ENCODE assay signal across 19 cellular contexts in the genomic region with DNA sequence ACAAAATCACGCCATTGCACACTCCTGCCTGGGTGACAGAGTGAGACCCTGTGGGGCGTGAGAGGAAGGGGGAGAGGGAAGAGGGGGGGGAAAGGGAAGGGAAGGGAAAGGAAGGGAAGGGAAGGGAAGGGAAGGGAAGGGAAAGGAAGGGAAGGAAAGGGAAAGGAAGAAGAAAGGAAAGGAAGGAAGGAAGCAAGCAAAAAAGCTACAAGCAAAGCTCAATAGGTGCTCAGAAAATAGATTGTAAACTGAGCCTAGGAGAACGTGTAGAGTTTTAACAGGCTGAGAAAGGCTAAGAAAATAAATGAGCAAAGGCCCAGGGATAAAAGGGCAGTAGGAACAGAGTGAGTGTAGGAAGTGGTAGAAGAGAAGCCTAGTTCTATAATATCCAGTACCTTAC. TPM values are rescaled to one million over a fixed set of nuclear protein-coding genes. Genes with fewer than 3 reads are reported as not detected.
DNase-seq lines count a peak whose midpoint lies in the region; ATAC-seq and TF ChIP-seq lines count a peak whose summit lies in the region.
"Had no signal": no experiment of that assay in that cellular context is flagged by ENCODE, and none has a peak within 500 bp of the region (broad histone marks: within the 10 kb centered on the region; RNA-seq: fewer than 3 reads in every experiment).

No MANE protein-coding gene starts in this region.

- intact Hi-C loops in activated CD8-positive, alpha-beta T cell treated with anti-CD3 and anti-CD28 coated beads for 36 hours (cut with micrococcal nuclease): no loop called here
- intact Hi-C loops in esophagus muscularis mucosa (cut with DNase I) (no loop called here), left colon (cut with DNase I, micrococcal nuclease) (no loop called here)

- H3K27ac Mint-ChIP-seq in activated CD8-positive, alpha-beta T cell treated with anti-CD3 and anti-CD28 coated beads, Interleukin-2, amount 10 ng/mL, durations not matched to agents 7 days and 5 days: no peak overlapping the region
- H3K27ac Mint-ChIP-seq in activated CD8-positive, alpha-beta T cell treated with anti-CD3 and anti-CD28 coated beads for 36 hours: no peak overlapping the region
- H3K27ac Mint-ChIP-seq in GM23338: no peak overlapping the region
- H3K27ac Mint-ChIP-seq: HFFc6 had no signal

- H3K27ac ChIP-seq in GM23338 (ENCODE audit: low read depth): peak overlapping the region; percentile 10; the same call in 1 of the 2 replicates
- H3K27ac ChIP-seq in esophagus muscularis mucosa (replicated peaks in 1 of 4): no peak overlapping the region
- H3K27ac ChIP-seq: BLaER1, GM23248 had no signal

- H3K36me3 Mint-ChIP-seq in activated CD8-positive, alpha-beta T cell treated with anti-CD3 and anti-CD28 coated beads, Interleukin-2, amount 10 ng/mL, durations not matched to agents 7 days and 5 days (ENCODE audit: low read depth): peaks cover 57% of the 10 kb centered on the region
- H3K36me3 Mint-ChIP-seq in activated CD8-positive, alpha-beta T cell treated with anti-CD3 and anti-CD28 coated beads for 36 hours (ENCODE audit: low read depth): peaks cover 45% of the 10 kb centered on the region
- H3K36me3 Mint-ChIP-seq in GM23338 (ENCODE audit: low read depth): peaks cover 14% of the 10 kb centered on the region

- no peaks in the 10 kb centered on the region; the same call in 1 of the 2 replicates for H4K20me1 ChIP-seq in GM23338 (replicated peaks; ENCODE audit: insufficient read depth)
- H4K20me1 ChIP-seq: BLaER1 had no signal

- POLR2A ChIA-PET in activated CD8-positive, alpha-beta T cell treated with anti-CD3 and anti-CD28 coated beads, Interleukin-2, amount 10 ng/mL, durations not matched to agents 7 days and 5 days (lab: Charles Lee): no interaction called here
- POLR2A ChIA-PET in activated CD8-positive, alpha-beta T cell treated with anti-CD3 and anti-CD28 coated beads for 36 hours (lab: Charles Lee): no interaction called here

- no peak overlapping the region for H3K4me3 Mint-ChIP-seq in activated CD8-positive, alpha-beta T cell treated with anti-CD3 and anti-CD28 coated beads, Interleukin-2, amount 10 ng/mL, durations not matched to agents 7 days and 5 days
- H3K4me3 Mint-ChIP-seq in activated CD8-positive, alpha-beta T cell treated with anti-CD3 and anti-CD28 coated beads for 36 hours: no peak overlapping the region
- no peak overlapping the region for H3K4me3 Mint-ChIP-seq in GM23338
- H3K4me3 Mint-ChIP-seq: CD14-positive monocyte; CD4-positive, alpha-beta memory T cell; HFFc6 had no signal

- WGBS in esophagus muscularis mucosa: 88% methylated on average over 3 of the region's 3 CpGs

- H3F3A ChIP-seq in GM23338 (replicated peaks; ENCODE audit: low read depth): peaks cover 15% of the 10 kb centered on the region

- no peak for TF ChIP-seq EP300 in esophagus muscularis mucosa (IDR thresholded peaks at IDR 0.05)

- H3K4me3 ChIP-seq in GM23338 (no peak overlapping the region), esophagus muscularis mucosa (no peak overlapping the region)
- H3K4me3 ChIP-seq: BLaER1, GM23248 had no signal

- peak; percentile 47 for ATAC-seq in activated CD8-positive, alpha-beta T cell treated with anti-CD3 and anti-CD28 coated beads, Interleukin-2, amount 10 ng/mL, durations not matched to agents 7 days and 5 days
- no peak for ATAC-seq in activated CD8-positive, alpha-beta T cell treated with anti-CD3 and anti-CD28 coated beads for 36 hours
- ATAC-seq in GM23338: no peak
- ATAC-seq in GM19397 (IDR thresholded peaks at IDR 0.05; ENCODE audit: unreplicated experiment): no peak
- no peak for ATAC-seq in left colon

- no peak for DNase-seq in activated CD8-positive, alpha-beta T cell treated with anti-CD3 and anti-CD28 coated beads, Interleukin-2, amount 10 ng/mL, durations not matched to agents 7 days and 5 days
- DNase-seq in activated CD8-positive, alpha-beta T cell treated with anti-CD3 and anti-CD28 coated beads for 36 hours: no peak
- no peak for DNase-seq in GM23338 (ENCODE audit: low spot score)
- peak; percentile 17 for DNase-seq in NAMALWA (ENCODE audit: low spot score)
- peak; percentile 14 for DNase-seq in esophagus muscularis mucosa (ENCODE audit: extremely low spot score)
- no peak for DNase-seq in NCI-H748 (lab: John Stamatoyannopoulos, UW; ENCODE audit: unreplicated experiment)
- DNase-seq in left colon: no peak
- DNase-seq: 8988T; CD4-positive, alpha-beta memory T cell; DMS153; DND-41; GM23248; HCEC 1CT; HFFc6 had no signal

- H2AFZ ChIP-seq in GM23338: no peak overlapping the region
- H2AFZ ChIP-seq: GM23248 had no signal

- no peaks in the 10 kb centered on the region for H3K9me2 ChIP-seq in GM23338 (ENCODE audit: insufficient read depth)

- H3K4me1 Mint-ChIP-seq in activated CD8-positive, alpha-beta T cell treated with anti-CD3 and anti-CD28 coated beads, Interleukin-2, amount 10 ng/mL, durations not matched to agents 7 days and 5 days (ENCODE audit: low read depth): no peaks in the 10 kb centered on the region
- H3K4me1 Mint-ChIP-seq in activated CD8-positive, alpha-beta T cell treated with anti-CD3 and anti-CD28 coated beads for 36 hours (ENCODE audit: low read depth): no peaks in the 10 kb centered on the region
- no peaks in the 10 kb centered on the region; the same call in 2 of the 3 replicates for H3K4me1 Mint-ChIP-seq in GM23338
- H3K4me1 Mint-ChIP-seq: CD4-positive, alpha-beta memory T cell had no signal

- no peaks in the 10 kb centered on the region for H3K27me3 ChIP-seq in GM23338 (ENCODE audit: insufficient read depth)
- no peaks in the 10 kb centered on the region for H3K27me3 ChIP-seq in esophagus muscularis mucosa
- H3K27me3 ChIP-seq: BLaER1 had no signal

- H3K9me3 ChIP-seq in esophagus muscularis mucosa: no peaks in the 10 kb centered on the region

- H3K79me2 ChIP-seq in GM23338 (replicated peaks; ENCODE audit: insufficient read depth): peaks cover 46% of the 10 kb centered on the region

- TF ChIP-seq POLR2A in esophagus muscularis mucosa (IDR thresholded peaks at IDR 0.05; ENCODE audit: low read depth): no peak

- no peaks in the 10 kb centered on the region for H3K9me3 Mint-ChIP-seq in activated CD8-positive, alpha-beta T cell treated with anti-CD3 and anti-CD28 coated beads, Interleukin-2, amount 10 ng/mL, durations not matched to agents 7 days and 5 days (ENCODE audit: insufficient read depth)
- H3K9me3 Mint-ChIP-seq in activated CD8-positive, alpha-beta T cell treated with anti-CD3 and anti-CD28 coated beads for 36 hours: peaks cover 7% of the 10 kb centered on the region
- H3K9me3 Mint-ChIP-seq in GM23338: peaks cover 33% of the 10 kb centered on the region

- H3K27me3 Mint-ChIP-seq in activated CD8-positive, alpha-beta T cell treated with anti-CD3 and anti-CD28 coated beads, Interleukin-2, amount 10 ng/mL, durations not matched to agents 7 days and 5 days (ENCODE audit: low read depth): no peaks in the 10 kb centered on the region
- H3K27me3 Mint-ChIP-seq in activated CD8-positive, alpha-beta T cell treated with anti-CD3 and anti-CD28 coated beads for 36 hours: no peaks in the 10 kb centered on the region
- H3K27me3 Mint-ChIP-seq in GM23338 (ENCODE audit: insufficient read depth, low read depth, poor library complexity): peaks cover 13% of the 10 kb centered on the region
- H3K27me3 Mint-ChIP-seq: CD4-positive, alpha-beta memory T cell had no signal

- no peak for TF ChIP-seq CTCF in activated CD8-positive, alpha-beta T cell treated with anti-CD3 and anti-CD28 coated beads for 36 hours (IDR thresholded peaks at IDR 0.05)
- TF ChIP-seq CTCF in GM23338 (conservative IDR thresholded peaks at IDR 0.05; ENCODE audit: low read depth in 2 of 2): no peak
- no peak for TF ChIP-seq CTCF in esophagus muscularis mucosa (IDR thresholded peaks at IDR 0.05)

- H3K4me2 ChIP-seq in GM23338: no peak overlapping the region
- H3K4me2 ChIP-seq: BLaER1 had no signal

- peaks cover 47% of the 10 kb centered on the region for H3K36me3 ChIP-seq in GM23338 (ENCODE audit: insufficient read depth)
- peaks cover 0 to 50% (median 22%) of the 10 kb centered on the region in 4 donors for H3K36me3 ChIP-seq in esophagus muscularis mucosa

- no peaks in the 10 kb centered on the region for H3K4me1 ChIP-seq in GM23338 (ENCODE audit: insufficient read depth)
- no peaks in the 10 kb centered on the region for H3K4me1 ChIP-seq in esophagus muscularis mucosa
- H3K4me1 ChIP-seq: BLaER1 had no signal

- CTCF ChIA-PET in activated CD8-positive, alpha-beta T cell treated with anti-CD3 and anti-CD28 coated beads, Interleukin-2, amount 10 ng/mL, durations not matched to agents 7 days and 5 days (lab: Charles Lee): no interaction called here
- CTCF ChIA-PET in activated CD8-positive, alpha-beta T cell treated with anti-CD3 and anti-CD28 coated beads for 36 hours (lab: Charles Lee): interaction anchor here (1.3 kb wide), 1 partner anchor 144 kb away, joined by 4 read pairs; no protein-coding TSS in a partner anchor

TF ChIP-seq in GM23338, 12 proteins besides CTCF, POLR2A, EP300 and RAD21 (continues in another document):
- no peak for TF ChIP-seq ZNF114 (CRISPR knock-in tag; IDR thresholded peaks at IDR 0.05)
- TF ChIP-seq ZNF331 (CRISPR knock-in tag; IDR thresholded peaks at IDR 0.05; ENCODE audit: low read depth): no peak

RNA-seq across cellular contexts. Expression of gene GDPD4, which starts 30.8 kb away (rescaled TPM):
- total RNA-seq in activated CD8-positive, alpha-beta T cell treated with anti-CD3 and anti-CD28 coated beads, Interleukin-2, amount 10 ng/mL, durations not matched to agents 7 days and 5 days: not detected
- total RNA-seq in activated CD8-positive, alpha-beta T cell treated with anti-CD3 and anti-CD28 coated beads for 36 hours: not detected
- not detected in 2 replicates for total RNA-seq in GM23338 (2014; rRNA removed; shearing (Covaris generic))
- polyA plus RNA-seq in GM23338 (2016; fragmentation: Nextera tagmentation; extraction: Ambion mirVana): not detected in 2 replicates
- total RNA-seq in esophagus muscularis mucosa: not detected
- not detected for total RNA-seq in left colon
- total RNA-seq: A673; CD4-positive, alpha-beta memory T cell; GM23248; HFFc6 had no signal
- polyA plus RNA-seq: AG04450; CD14-positive monocyte; CD4-positive, alpha-beta memory T cell; GM23248 had no signal

Comparison
In these comparisons a context has a peak if more than half of its experiments do, and no peak if none do; other contexts are left out.
1. DNase-seq: peak in NAMALWA (single experiment) and esophagus muscularis mucosa (single experiment); none in activated CD8-positive, alpha-beta T cell treated with anti-CD3 and anti-CD28 coated beads, Interleukin-2, amount 10 ng/mL, durations not matched to agents 7 days and 5 days (single experiment), activated CD8-positive, alpha-beta T cell treated with anti-CD3 and anti-CD28 coated beads for 36 hours (single experiment), GM23338 (single experiment), NCI-H748 (single experiment) and left colon (0 of 2).